ENCODE assay signal across 1 cellular context in the genomic region with DNA sequence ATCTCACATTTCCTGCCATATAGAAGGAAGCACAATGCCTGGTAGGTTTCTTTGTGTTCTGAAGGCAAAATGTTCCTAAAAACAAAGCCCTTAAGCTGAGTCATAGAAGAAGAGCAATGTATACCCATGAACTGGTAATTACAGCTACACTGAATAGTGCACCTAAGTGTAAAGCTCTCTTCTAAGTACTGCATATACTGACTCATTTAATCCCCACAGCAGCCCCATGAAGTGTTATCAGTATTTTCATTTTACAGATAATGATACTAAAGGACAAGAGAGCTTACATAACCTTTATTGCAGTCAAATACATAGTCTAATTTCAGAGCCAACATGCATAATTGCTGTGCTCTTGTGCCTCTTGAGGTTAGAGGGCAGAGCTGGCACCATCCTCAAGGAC.
TF ChIP-seq lines count a peak whose summit lies in the region.

No MANE protein-coding gene starts in this region.

TF ChIP-seq in GM12878, 131 proteins besides CTCF, POLR2A, EP300 and RAD21:
- TF ChIP-seq, protein P1, sequence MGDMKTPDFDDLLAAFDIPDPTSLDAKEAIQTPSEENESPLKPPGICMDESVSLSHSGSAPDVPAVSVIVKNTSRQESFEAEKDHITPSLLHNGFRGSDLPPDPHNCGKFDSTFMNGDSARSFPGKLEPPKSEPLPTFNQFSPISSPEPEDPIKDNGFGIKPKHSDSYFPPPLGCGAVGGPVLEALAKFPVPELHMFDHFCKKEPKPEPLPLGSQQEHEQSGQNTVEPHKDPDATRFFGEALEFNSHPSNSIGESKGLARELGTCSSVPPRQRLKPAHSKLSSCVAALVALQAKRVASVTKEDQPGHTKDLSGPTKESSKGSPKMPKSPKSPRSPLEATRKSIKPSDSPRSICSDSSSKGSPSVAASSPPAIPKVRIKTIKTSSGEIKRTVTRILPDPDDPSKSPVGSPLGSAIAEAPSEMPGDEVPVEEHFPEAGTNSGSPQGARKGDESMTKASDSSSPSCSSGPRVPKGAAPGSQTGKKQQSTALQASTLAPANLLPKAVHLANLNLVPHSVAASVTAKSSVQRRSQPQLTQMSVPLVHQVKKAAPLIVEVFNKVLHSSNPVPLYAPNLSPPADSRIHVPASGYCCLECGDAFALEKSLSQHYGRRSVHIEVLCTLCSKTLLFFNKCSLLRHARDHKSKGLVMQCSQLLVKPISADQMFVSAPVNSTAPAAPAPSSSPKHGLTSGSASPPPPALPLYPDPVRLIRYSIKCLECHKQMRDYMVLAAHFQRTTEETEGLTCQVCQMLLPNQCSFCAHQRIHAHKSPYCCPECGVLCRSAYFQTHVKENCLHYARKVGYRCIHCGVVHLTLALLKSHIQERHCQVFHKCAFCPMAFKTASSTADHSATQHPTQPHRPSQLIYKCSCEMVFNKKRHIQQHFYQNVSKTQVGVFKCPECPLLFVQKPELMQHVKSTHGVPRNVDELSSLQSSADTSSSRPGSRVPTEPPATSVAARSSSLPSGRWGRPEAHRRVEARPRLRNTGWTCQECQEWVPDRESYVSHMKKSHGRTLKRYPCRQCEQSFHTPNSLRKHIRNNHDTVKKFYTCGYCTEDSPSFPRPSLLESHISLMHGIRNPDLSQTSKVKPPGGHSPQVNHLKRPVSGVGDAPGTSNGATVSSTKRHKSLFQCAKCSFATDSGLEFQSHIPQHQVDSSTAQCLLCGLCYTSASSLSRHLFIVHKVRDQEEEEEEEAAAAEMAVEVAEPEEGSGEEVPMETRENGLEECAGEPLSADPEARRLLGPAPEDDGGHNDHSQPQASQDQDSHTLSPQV (IDR thresholded peaks at IDR 0.05) = no peak
- TF ChIP-seq NBN (IDR thresholded peaks at IDR 0.05) = no peak
- TF ChIP-seq SMAD5 (IDR thresholded peaks at IDR 0.05; ENCODE audit: low read depth) = no peak
- TF ChIP-seq RELB (IDR thresholded peaks at IDR 0.05; ENCODE audit: low read depth) = no peak
- TF ChIP-seq ATF7 (IDR thresholded peaks at IDR 0.05; ENCODE audit: low read depth) = no peak
- TF ChIP-seq ATF3 (IDR thresholded peaks at IDR 0.05; ENCODE audit: borderline replicate concordance, extremely low read depth, low read depth, low read length) = no peak
- TF ChIP-seq ETV6 (conservative IDR thresholded peaks at IDR 0.05 in 1 of 2, IDR thresholded peaks at IDR 0.05 in 1 of 2; ENCODE audit: borderline replicate concordance in 1 of 2, low read depth in 1 of 2) = no peak
- no peak for TF ChIP-seq MXI1 (IDR thresholded peaks at IDR 0.05; ENCODE audit: low read depth, low read length)
- TF ChIP-seq CREB1 (IDR thresholded peaks at IDR 0.05; ENCODE audit: low read depth) = no peak
- TF ChIP-seq BMI1 (IDR thresholded peaks at IDR 0.05; ENCODE audit: borderline replicate concordance) = no peak
TF ChIP-seq in GM12878: peak in this region for 0.
